In genomic region chr2:159145745-159146359, GRCh38 we compare ENCODE assay signal across 15 cellular contexts.
"Had no signal": no experiment of that assay in that cellular context is flagged by ENCODE, and none has a peak within 500 bp of the region (broad histone marks: within the 10 kb centered on the region; RNA-seq: fewer than 3 reads in every experiment).

No MANE protein-coding gene starts in this region.

- ATAC-seq: lower lobe of right lung, SK-N-SH treated with all-trans-retinoic acid at 6 μM for 48 hours had no signal

- H3K36me3 Mint-ChIP-seq: activated naive CD4-positive, alpha-beta T cell treated with anti-CD3 and anti-CD28 coated beads, Interleukin-2, amount 10 ng/mL, durations not matched to agents 7 days and 5 days had no signal

- DNase-seq: activated CD4-positive, CD25-positive, alpha-beta regulatory T cell treated with anti-CD3 and anti-CD28 coated beads, Interleukin-2, amount 50 U/mL, for 72 hours; activated naive CD4-positive, alpha-beta T cell treated with anti-CD3 and anti-CD28 coated beads, Interleukin-2, amount 10 ng/mL, durations not matched to agents 7 days and 5 days; activated T-cell treated with anti-CD3 and anti-CD28 coated beads, Interleukin-2, amount 50 U/mL, for 1 hour; foreskin fibroblast; kidney glomerular epithelial cell; lower lobe of right lung; ovary; stimulated activated CD4-positive, alpha-beta T cell treated with anti-CD3 and anti-CD28 coated beads, Interleukin-12 subunit alpha, Interleukin-12 subunit beta, amount 100 ng/mL, for 4 hours; stimulated activated CD4-positive, alpha-beta T cell treated with anti-CD3 and anti-CD28 coated beads, Interleukin-2, amount 100 ng/mL, for 24 hours; T-helper 1 cell; T1000 had no signal

- H3K27ac Mint-ChIP-seq: activated naive CD4-positive, alpha-beta T cell treated with anti-CD3 and anti-CD28 coated beads, Interleukin-2, amount 10 ng/mL, durations not matched to agents 7 days and 5 days; activated T-helper 2 cell treated with anti-CD3 and anti-CD28 coated beads, Interferon-gamma antibody, Interleukin-2, Interleukin-4, amounts not matched to agents 10 μg/mL and 5 μg/mL and 100 μg/mL, durations not matched to agents 14 hours and 24 hours and 36 hours had no signal

- H3K9me3 ChIP-seq: lower lobe of right lung, ovary had no signal

- H3K4me3 Mint-ChIP-seq: activated naive CD4-positive, alpha-beta T cell treated with anti-CD3 and anti-CD28 coated beads, Interleukin-2, amount 10 ng/mL, durations not matched to agents 7 days and 5 days had no signal

- H3K27ac ChIP-seq: cardiac muscle cell, coronary artery, ovary had no signal

- H3K9me3 Mint-ChIP-seq: activated naive CD4-positive, alpha-beta T cell treated with anti-CD3 and anti-CD28 coated beads, Interleukin-2, amount 10 ng/mL, durations not matched to agents 7 days and 5 days; activated T-helper 2 cell treated with anti-CD3 and anti-CD28 coated beads, Interferon-gamma antibody, Interleukin-2, Interleukin-4, amounts not matched to agents 10 μg/mL and 5 μg/mL and 100 μg/mL, durations not matched to agents 14 hours and 24 hours and 36 hours had no signal

- H3K36me3 ChIP-seq: ovary had no signal

- H3K4me3 ChIP-seq: cardiac muscle cell, coronary artery, lower lobe of right lung, ovary had no signal

- H3K27me3 ChIP-seq: cardiac muscle cell, ovary had no signal
